16 cellular contexts compared by ENCODE assay signal in the genomic region with DNA sequence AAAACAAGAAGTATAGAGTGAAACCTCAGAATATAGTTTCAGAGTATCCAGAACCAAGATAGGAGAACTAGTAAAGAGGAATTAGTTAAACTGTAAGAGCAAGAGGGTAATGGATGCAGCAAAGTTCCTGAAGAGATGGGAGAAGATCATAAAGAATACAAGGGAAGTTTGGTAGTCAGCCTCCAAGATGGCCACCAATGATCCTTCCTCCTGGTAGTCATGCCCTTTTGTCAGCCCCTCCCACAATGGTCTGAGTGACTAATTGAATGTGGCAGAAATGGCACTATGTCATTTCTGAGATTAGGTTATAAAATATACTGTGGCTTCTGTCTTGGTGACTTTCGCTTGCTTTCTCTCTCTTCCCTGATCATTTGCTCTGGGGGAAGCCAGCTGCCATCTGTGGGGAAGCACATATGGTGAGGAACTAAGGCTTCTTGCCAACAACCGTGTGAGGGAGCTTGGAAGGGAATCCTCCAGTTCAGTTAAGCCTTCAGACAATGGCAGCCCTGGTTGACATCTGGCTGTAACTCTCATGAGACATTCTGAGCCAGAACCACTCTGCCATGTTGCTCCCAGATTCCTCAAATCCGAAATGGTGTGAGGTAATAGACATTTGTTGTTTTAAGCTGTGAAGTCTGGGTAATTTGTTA. TPM values are rescaled to one million over a fixed set of nuclear protein-coding genes. Genes with fewer than 3 reads are reported as not detected.
DNase-seq lines count a peak whose midpoint lies in the region; ATAC-seq lines count a peak whose summit lies in the region.
"Had no signal": no experiment of that assay in that cellular context is flagged by ENCODE, and none has a peak within 500 bp of the region (broad histone marks: within the 10 kb centered on the region; RNA-seq: fewer than 3 reads in every experiment).

No MANE protein-coding gene starts in this region.

- peak; percentile 3 for DNase-seq in SKM-1 (lab: John Stamatoyannopoulos, UW; ENCODE audit: unreplicated experiment)
- no peak for DNase-seq in SKM-1 treated with dmso at 0.1 percent for 144 hours (lab: John Stamatoyannopoulos, UW; ENCODE audit: unreplicated experiment)
- DNase-seq in MV-4-11 (lab: John Stamatoyannopoulos, UW): peak; percentile 49
- DNase-seq in RPMI7951 (ENCODE audit: low read depth): peak; percentile 68
- no peak for DNase-seq in stimulated activated naive CD8-positive, alpha-beta T cell treated with anti-CD3 and anti-CD28 coated beads, Interleukin-15, Interleukin-2, amounts not matched to agents 100 U/mL and 50 U/mL, for 24 hours
- DNase-seq in SW 1271 (lab: John Stamatoyannopoulos, UW): no peak
- no peak for DNase-seq in T-helper 9 cell
- DNase-seq in NCI-H187 (lab: John Stamatoyannopoulos, UW): no peak
- DNase-seq: activated CD4-positive, alpha-beta T cell treated with anti-CD3 and anti-CD28 coated beads, Interleukin-2, amount 50 U/mL, for 48 hours; central memory CD4-positive, alpha-beta T cell; GDM1; KG1; lower lobe of right lung; NCI-H146; NK-92 treated with Interleukin-12 subunit alpha and Interleukin-12 subunit beta, amount 100 ng/mL, for 24 hours; uterus had no signal

- ATAC-seq in stimulated activated naive CD8-positive, alpha-beta T cell treated with anti-CD3 and anti-CD28 coated beads, Interleukin-15, Interleukin-2, amounts not matched to agents 100 U/mL and 50 U/mL, for 24 hours: peak; percentile 43

RNA-seq across cellular contexts. Expression of a gene that starts 55.3 kb away (rescaled TPM):
- 9.5 and 11.7 TPM in 2 replicates for total RNA-seq in RPMI7951 (2014; rRNA removed; shearing (Covaris generic))

Comparison
In these comparisons a context has a peak if more than half of its experiments do, and no peak if none do; other contexts are left out.
1. DNase-seq: peak in SKM-1 (single experiment), MV-4-11 (single experiment) and RPMI7951 (single experiment); none in SKM-1 treated with dmso at 0.1 percent for 144 hours (single experiment), stimulated activated naive CD8-positive, alpha-beta T cell treated with anti-CD3 and anti-CD28 coated beads, Interleukin-15, Interleukin-2, amounts not matched to agents 100 U/mL and 50 U/mL, for 24 hours (single experiment), SW 1271 (0 of 2), T-helper 9 cell (single experiment) and NCI-H187 (0 of 2).